In the genomic region with DNA sequence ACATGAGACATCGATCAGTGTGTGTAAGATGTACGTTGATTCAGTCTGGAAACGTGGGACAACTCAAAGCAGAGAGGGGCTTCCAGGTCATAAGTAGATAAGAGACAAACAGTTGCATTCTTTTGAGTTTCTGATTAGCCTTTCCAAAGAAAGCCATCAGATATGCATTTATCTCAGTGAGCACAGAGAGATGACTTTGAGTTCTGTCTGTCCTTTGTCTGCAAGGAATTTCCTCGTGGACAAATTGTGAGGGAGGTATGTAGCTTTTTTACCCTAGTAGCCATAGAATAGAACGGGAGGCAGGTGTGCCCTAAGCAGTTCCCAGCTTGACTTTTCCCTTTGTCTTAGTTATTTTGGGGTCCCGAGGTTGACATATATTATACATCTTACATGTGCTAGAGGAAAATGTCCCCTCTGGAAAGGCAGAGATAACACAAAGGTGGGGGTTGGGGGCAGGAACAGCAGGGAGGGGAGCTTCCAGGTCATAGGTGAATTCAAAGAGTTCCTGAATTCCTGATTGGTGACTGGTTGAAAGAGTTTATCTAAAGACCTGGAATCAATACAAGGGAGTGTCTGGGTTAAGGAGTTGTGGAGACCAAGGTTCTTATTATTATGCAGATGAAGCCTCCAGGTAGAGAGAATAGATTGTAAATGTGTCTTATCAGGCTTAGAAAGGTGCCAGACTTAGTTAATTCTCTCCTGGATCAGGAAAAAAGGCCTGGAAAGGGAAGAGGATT, we compare ENCODE assay signal across 21 cellular contexts.
DNase-seq lines count a peak whose midpoint lies in the region; ATAC-seq, FAIRE-seq and TF ChIP-seq lines count a peak whose summit lies in the region.
"Had no signal": no experiment of that assay in that cellular context is flagged by ENCODE, and none has a peak within 500 bp of the region (broad histone marks: within the 10 kb centered on the region; RNA-seq: fewer than 3 reads in every experiment).

No MANE protein-coding gene starts in this region.

- peaks cover 9% of the 10 kb centered on the region; the same call in 1 of the 2 replicates for H3K36me3 ChIP-seq in GM23338 (ENCODE audit: insufficient read depth)
- H3K36me3 ChIP-seq in K562 (ENCODE audit: control insufficient read depth, insufficient read depth, low read length): no peaks in the 10 kb centered on the region
- H3K36me3 ChIP-seq in iPS-20b (ENCODE audit: insufficient read depth, low read depth, low read length): no peaks in the 10 kb centered on the region

- FAIRE-seq in K562 (lab: Jason Lieb, UNC): no peak

- POLR2A ChIA-PET in K562 (lab: Yijun Ruan, JAX): interaction anchor here (1.2 kb wide), 1 partner anchor 10 kb away, joined by 4 read pairs; no protein-coding TSS in a partner anchor

- H3K4me3 Mint-ChIP-seq in GM23338: peak overlapping the region; percentile 15; the same call in 1 of the 3 replicates
- no peak overlapping the region for H3K4me3 Mint-ChIP-seq in progenitor cell of endocrine pancreas (ENCODE audit: low read depth)
- H3K4me3 Mint-ChIP-seq: B cell, IgD-negative memory B cell had no signal

- H3K9me3 Mint-ChIP-seq in GM23338 (peaks cover 61% of the 10 kb centered on the region), progenitor cell of endocrine pancreas (ENCODE audit: low read depth) (peaks cover 13% of the 10 kb centered on the region)

- H3K4me2 ChIP-seq in GM23338: peak overlapping the region; percentile 25
- no peak overlapping the region for H3K4me2 ChIP-seq in K562 (ENCODE audit: insufficient read depth, low read length)

- H3K9ac ChIP-seq in K562 (ENCODE audit: insufficient read depth in 1 of 2, low read depth in 2 of 2, low read length in 2 of 2): no peak overlapping the region
- peak overlapping the region; percentile 51; the same call in 1 of the 2 replicates for H3K9ac ChIP-seq in iPS-20b (ENCODE audit: low read depth, low read length)
- H3K9ac ChIP-seq: GM23248 had no signal

- no peak overlapping the region for H2AFZ ChIP-seq in GM23338
- no peak overlapping the region for H2AFZ ChIP-seq in K562 (ENCODE audit: low read depth, low read length)
- H2AFZ ChIP-seq: GM23248 had no signal

- BruUV-seq in K562 (replicated peaks; lab: Mats Ljungman, UMichigan): no TSS peak

- no peak for TF ChIP-seq POLR2A in K562 (conservative IDR thresholded peaks at IDR 0.05)

- peaks cover 49% of the 10 kb centered on the region for H3K36me3 Mint-ChIP-seq in GM23338 (ENCODE audit: low read depth)
- peaks cover 4% of the 10 kb centered on the region for H3K36me3 Mint-ChIP-seq in progenitor cell of endocrine pancreas (ENCODE audit: insufficient read depth)
- H3K36me3 Mint-ChIP-seq: IgD-negative memory B cell had no signal

- WGBS in K562 (ENCODE audit: insufficient coverage, low coverage, missing lambda C conversion rate): 4% methylated on average over 6 of the region's 6 CpGs

- DNase-seq in GM23338 (ENCODE audit: low spot score) (peak; percentile 76), K562 (ENCODE audit: extremely low read depth in 1 of 4, low spot score in 3 of 4) (no peak), progenitor cell of endocrine pancreas (ENCODE audit: low spot score, unreplicated experiment) (no peak), NCI-H187 (lab: John Stamatoyannopoulos, UW) (no peak), NCI-H524 treated with DMSO at 0.1 percent for 48 hours (lab: John Stamatoyannopoulos, UW) (no peak)
- DNase-seq in activated CD4-positive, alpha-beta T cell treated with anti-CD3 and anti-CD28 coated beads, Interleukin-2, amount 50 U/mL, for 48 hours: no peak
- DNase-seq: COR-L47, GF-D8, GM23248, Kasumi-1, MM.1S, NCI-H1092 treated with DMSO at 0.1 percent for 48 hours, NCI-H146, NCI-H510A, NCI-H774, OCI-M1, Right ventricle myocardium superior had no signal

- H3K9me3 ChIP-seq in K562 (replicated peaks; ENCODE audit: control insufficient read depth, insufficient read depth, low read depth, low read length) (no peaks in the 10 kb centered on the region), iPS-20b (ENCODE audit: insufficient read depth, low read depth, low read length) (peaks cover 30% of the 10 kb centered on the region)

- TF ChIP-seq CTCF in GM23338 (conservative IDR thresholded peaks at IDR 0.05; ENCODE audit: low read depth in 2 of 2) (no peak), K562 (IDR thresholded peaks at IDR 0.05 in 2 of 3, conservative IDR thresholded peaks at IDR 0.05 in 1 of 3; ENCODE audit: insufficient read depth in 2 of 3, low read depth in 1 of 3, low read length in 3 of 3) (no peak), progenitor cell of endocrine pancreas (IDR thresholded peaks at IDR 0.05; ENCODE audit: unreplicated experiment) (no peak)

- no peaks in the 10 kb centered on the region for H3K9me2 ChIP-seq in GM23338 (ENCODE audit: insufficient read depth)

- CTCF ChIA-PET in K562 (lab: Yijun Ruan, JAX; ENCODE audit: low intra/inter-chr PET ratio): interaction anchor here (0.5 to 3.0 kb wide), 4 partner anchors 86 to 511 kb away, joined by 3 to 13 read pairs (median 8); partner anchors contain the start of gene BCAS4

- H3K4me1 ChIP-seq in GM23338 (ENCODE audit: insufficient read depth) (peaks cover 22% of the 10 kb centered on the region), K562 (replicated peaks in 1 of 2; ENCODE audit: control insufficient read depth in 2 of 2, insufficient read depth in 2 of 2, low read length in 2 of 2) (peaks cover 0 to 5% of the 10 kb centered on the region in 2 experiments; a peak in 1 of 5 replicates), iPS-20b (ENCODE audit: insufficient read depth, low read length) (peaks cover 32% of the 10 kb centered on the region)

- in situ Hi-C loops in K562 (cut with MboI): loop anchor here (5.0 to 10.0 kb wide), 2 partner anchors 318 to 511 kb away; partner anchors contain the start of gene BCAS4

- H3K27me3 Mint-ChIP-seq in GM23338 (ENCODE audit: insufficient read depth, low read depth, poor library complexity) (peaks cover 20% of the 10 kb centered on the region), progenitor cell of endocrine pancreas (peaks cover 3% of the 10 kb centered on the region)

- no peaks in the 10 kb centered on the region for H3K9me1 ChIP-seq in K562 (ENCODE audit: control insufficient read depth, insufficient read depth, low read length)

- H3K4me3 ChIP-seq in GM23338: no peak overlapping the region
- H3K4me3 ChIP-seq in K562: no peak overlapping the region
- H3K4me3 ChIP-seq in iPS-20b (ENCODE audit: low read length): peak overlapping the region; percentile 36
- H3K4me3 ChIP-seq: GM23248 had no signal

- H3K79me2 ChIP-seq in GM23338 (replicated peaks; ENCODE audit: insufficient read depth): no peaks in the 10 kb centered on the region
- no peaks in the 10 kb centered on the region for H3K79me2 ChIP-seq in K562 (ENCODE audit: control insufficient read depth, insufficient read depth, low read length)

- ATAC-seq in GM23338: peak; percentile 71
- no peak for ATAC-seq in K562
- ATAC-seq in HG03457 (IDR thresholded peaks at IDR 0.05; ENCODE audit: unreplicated experiment): no peak

- TF ChIP-seq RAD21 in K562 (CRISPR knock-in tag; conservative IDR thresholded peaks at IDR 0.05 in 1 of 2, IDR thresholded peaks at IDR 0.05 in 1 of 2): no peak

- H4K20me1 ChIP-seq in GM23338 (replicated peaks; ENCODE audit: insufficient read depth) (no peaks in the 10 kb centered on the region), K562 (replicated peaks; ENCODE audit: control insufficient read depth, insufficient read depth, low read length) (no peaks in the 10 kb centered on the region)

- H3K4me1 Mint-ChIP-seq in GM23338: peaks cover 44% of the 10 kb centered on the region
- H3K4me1 Mint-ChIP-seq in progenitor cell of endocrine pancreas (ENCODE audit: low read depth): peaks cover 23% of the 10 kb centered on the region

- H3F3A ChIP-seq in GM23338 (replicated peaks; ENCODE audit: low read depth): 0 out of 2 replicates have a peak, but pooled peaks cover 7% of the 10 kb centered on the region

- intact Hi-C loops in K562 (cut with micrococcal nuclease): loop anchor here (1.0 to 10.0 kb wide), 3 partner anchors 85 to 511 kb away; partner anchors contain the start of gene BCAS4

- peak overlapping the region; percentile 55 for H3K27ac ChIP-seq in GM23338 (ENCODE audit: low read depth)
- H3K27ac ChIP-seq in K562 (ENCODE audit: extremely low read depth, low read depth, low read length): no peak overlapping the region
- no peak overlapping the region for H3K27ac ChIP-seq in iPS-20b (ENCODE audit: low read length)
- H3K27ac ChIP-seq: GM23248 had no signal

- peaks cover 17% of the 10 kb centered on the region for H3K27me3 ChIP-seq in GM23338 (ENCODE audit: insufficient read depth)
- H3K27me3 ChIP-seq in K562 (ENCODE audit: control insufficient read depth in 2 of 2, insufficient read depth in 2 of 2, low read length in 2 of 2): peaks cover 0 to 11% of the 10 kb centered on the region in 2 experiments; a peak in 2 of 5 replicates
- H3K27me3 ChIP-seq in iPS-20b (ENCODE audit: insufficient read depth, low read length): peaks cover 6% of the 10 kb centered on the region; the same call in 1 of the 2 replicates

- H3K27ac Mint-ChIP-seq in GM23338: peak overlapping the region; percentile 21; the same call in 1 of the 2 replicates
- peak overlapping the region; percentile 90 for H3K27ac Mint-ChIP-seq in progenitor cell of endocrine pancreas
- H3K27ac Mint-ChIP-seq: B cell, IgD-negative memory B cell had no signal

- TF ChIP-seq EP300 in K562 (IDR thresholded peaks at IDR 0.05; ENCODE audit: low read length): no peak

TF ChIP-seq in K562, 482 proteins besides CTCF, POLR2A, EP300 and RAD21:
- peak; percentile 9; the same call in 1 of the 2 replicates for TF ChIP-seq CBFA2T3 (IDR thresholded peaks at IDR 0.05)
- no peak for TF ChIP-seq TEAD1 (CRISPR knock-in tag; IDR thresholded peaks at IDR 0.05)
